ENCODE assay signal across 14 cellular contexts in genomic region chr10:91691255-91691654, GRCh38.
"Had no signal": no experiment of that assay in that cellular context is flagged by ENCODE, and none has a peak within 500 bp of the region (broad histone marks: within the 10 kb centered on the region; RNA-seq: fewer than 3 reads in every experiment).

No MANE protein-coding gene starts in this region.

- H3K4me1 ChIP-seq: testis, uterus had no signal

- H3K4me3 ChIP-seq: left lung, ovary, testis, uterus had no signal

- H3K27ac ChIP-seq: left lung, ovary, testis, uterus had no signal

- H3K27ac Mint-ChIP-seq: activated naive CD4-positive, alpha-beta T cell treated with anti-CD3 and anti-CD28 coated beads, Interleukin-2, amount 50 U/mL, for 24 hours; activated T-helper 2 cell treated with anti-CD3 and anti-CD28 coated beads, Interferon-gamma antibody, Interleukin-2, Interleukin-4, amounts not matched to agents 10 μg/mL and 5 μg/mL and 100 μg/mL, durations not matched to agents 14 hours and 24 hours and 36 hours; dendritic cell treated with granulocyte-macrophage colony-stimulating factor and Interleukin-4, amounts not matched to agents 40 ng/mL and 50 ng/mL, for 4 days; effector memory CD8-positive, alpha-beta T cell; stimulated activated naive CD8-positive, alpha-beta T cell treated with anti-CD3 and anti-CD28 coated beads, Interleukin-15, Interleukin-2, amounts not matched to agents 100 ng/mL and 50 ng/mL, for 24 hours; T-helper 2 cell treated with Interferon-gamma antibody and Interleukin-4, amounts not matched to agents 5 μg/mL and 100 μg/mL, for 36 hours had no signal

- H3K27me3 ChIP-seq: left lung, ovary, testis, uterus had no signal

- H3K4me1 Mint-ChIP-seq: activated naive CD4-positive, alpha-beta T cell treated with anti-CD3 and anti-CD28 coated beads, Interleukin-2, amount 50 U/mL, for 24 hours had no signal

- H3K4me3 Mint-ChIP-seq: activated naive CD4-positive, alpha-beta T cell treated with anti-CD3 and anti-CD28 coated beads, Interleukin-2, amount 50 U/mL, for 24 hours; brain; dendritic cell treated with granulocyte-macrophage colony-stimulating factor and Interleukin-4, amounts not matched to agents 40 ng/mL and 50 ng/mL, for 4 days; effector memory CD8-positive, alpha-beta T cell; stimulated activated naive CD8-positive, alpha-beta T cell treated with anti-CD3 and anti-CD28 coated beads, Interleukin-15, Interleukin-2, amounts not matched to agents 100 ng/mL and 50 ng/mL, for 24 hours; T-helper 2 cell treated with Interferon-gamma antibody and Interleukin-4, amounts not matched to agents 5 μg/mL and 100 μg/mL, for 36 hours had no signal

- H3K9me3 Mint-ChIP-seq: activated naive CD4-positive, alpha-beta T cell treated with anti-CD3 and anti-CD28 coated beads, Interleukin-2, amount 50 U/mL, for 24 hours; activated T-helper 2 cell treated with anti-CD3 and anti-CD28 coated beads, Interferon-gamma antibody, Interleukin-2, Interleukin-4, amounts not matched to agents 10 μg/mL and 5 μg/mL and 100 μg/mL, durations not matched to agents 14 hours and 24 hours and 36 hours; dendritic cell treated with granulocyte-macrophage colony-stimulating factor and Interleukin-4, amounts not matched to agents 40 ng/mL and 50 ng/mL, for 4 days; effector memory CD8-positive, alpha-beta T cell; stimulated activated naive CD8-positive, alpha-beta T cell treated with anti-CD3 and anti-CD28 coated beads, Interleukin-15, Interleukin-2, amounts not matched to agents 100 ng/mL and 50 ng/mL, for 24 hours; T-helper 2 cell treated with Interferon-gamma antibody and Interleukin-4, amounts not matched to agents 5 μg/mL and 100 μg/mL, for 36 hours had no signal

- H3K9me3 ChIP-seq: left lung, ovary, testis, uterus had no signal

- H3K36me3 ChIP-seq: left lung, ovary, uterus had no signal

- H3K36me3 Mint-ChIP-seq: activated naive CD4-positive, alpha-beta T cell treated with anti-CD3 and anti-CD28 coated beads, Interleukin-2, amount 50 U/mL, for 24 hours; brain had no signal

- ATAC-seq: effector memory CD8-positive, alpha-beta T cell; left lung had no signal

- DNase-seq: effector memory CD8-positive, alpha-beta T cell; left lung; ovary; retina; stimulated activated CD4-positive, alpha-beta T cell treated with anti-CD3 and anti-CD28 coated beads, Interleukin-15, amount 100 ng/mL, for 24 hours; stimulated activated CD4-positive, alpha-beta T cell treated with anti-CD3 and anti-CD28 coated beads, Interleukin-4, amount 100 ng/mL, for 24 hours; testis; uterus had no signal
